8 cellular contexts compared by ENCODE assay signal in the genomic region with DNA sequence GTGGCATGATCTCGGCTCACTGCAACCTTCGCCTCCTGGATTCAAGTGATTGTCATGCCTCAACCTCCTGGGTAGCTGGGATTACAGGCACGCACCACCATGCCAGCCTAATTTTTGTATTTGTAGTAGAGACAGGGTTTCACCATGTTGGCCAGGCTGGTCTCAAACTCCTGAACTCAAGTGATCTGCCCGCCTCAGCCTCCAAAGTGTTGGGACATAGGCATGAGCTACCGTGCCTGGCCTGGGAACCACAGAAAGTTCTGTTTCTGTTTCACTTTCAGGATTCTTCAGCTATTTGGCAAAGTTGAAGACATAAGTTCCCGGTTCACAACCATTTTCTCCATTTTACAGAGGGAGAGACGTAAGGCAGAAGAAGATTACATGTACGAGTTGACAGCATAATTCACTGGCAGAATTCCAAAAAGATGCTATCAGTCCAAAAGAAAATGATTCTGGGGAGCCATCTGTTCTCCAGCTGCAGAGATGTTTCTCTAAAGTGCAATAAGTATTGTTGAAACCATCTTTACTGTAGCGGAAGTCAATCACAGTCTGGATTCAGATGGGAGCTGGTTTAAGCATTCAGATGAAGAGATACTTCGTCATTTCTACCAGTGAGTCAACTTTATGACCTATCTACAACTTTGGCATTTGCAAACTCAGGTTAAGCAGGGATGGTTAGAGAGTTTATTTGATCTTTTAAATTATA. TPM values are rescaled to one million over a fixed set of nuclear protein-coding genes. Genes with fewer than 3 reads are reported as not detected.
DNase-seq lines count a peak whose midpoint lies in the region; ATAC-seq and TF ChIP-seq lines count a peak whose summit lies in the region.

No MANE protein-coding gene starts in this region.

- no peak for TF ChIP-seq POLR2A in IMR-90 (IDR thresholded peaks at IDR 0.05; ENCODE audit: low read depth, low read length)

- H3K27ac ChIP-seq in IMR-90 (ENCODE audit: insufficient read depth, low read length) = no peak overlapping the region

- no peak for TF ChIP-seq CTCF in BE2C (IDR thresholded peaks at IDR 0.05; ENCODE audit: low read depth, low read length)
- no peak for TF ChIP-seq CTCF in IMR-90 (conservative IDR thresholded peaks at IDR 0.05; ENCODE audit: low read depth, low read length)
- TF ChIP-seq CTCF in mucosa of descending colon (IDR thresholded peaks at IDR 0.05) = no peak
- no peak for TF ChIP-seq CTCF in chondrocyte (IDR thresholded peaks at IDR 0.05)

- no peak overlapping the region for H3K14ac ChIP-seq in IMR-90 (replicated peaks; ENCODE audit: low read depth, low read length)

- CTCF ChIA-PET in IMR-90 (lab: Yijun Ruan, JAX) = interaction anchor here (0.6 to 1.0 kb wide), 4 partner anchors 10 to 479 kb away, joined by 3 to 5 read pairs (median 3); no protein-coding TSS in a partner anchor

- no peaks in the 10 kb centered on the region for H3K9me3 Mint-ChIP-seq in activated T-helper 1 cell treated with anti-CD3 and anti-CD28 coated beads, Interleukin-12 subunit alpha, Interleukin-12 subunit beta, Interleukin-2, Interleukin-4 antibody, amounts not matched to agents 30 ng/mL and 10 ng/mL and 1 ng/mL, durations not matched to agents 14 hours and 24 hours and 36 hours
- no peaks in the 10 kb centered on the region for H3K9me3 Mint-ChIP-seq in chondrocyte (ENCODE audit: low read depth)

- intact Hi-C loops in IMR-90 (cut with micrococcal nuclease) = no loop called here
- intact Hi-C loops in activated T-helper 1 cell treated with anti-CD3 and anti-CD28 coated beads, Interleukin-12 subunit alpha, Interleukin-12 subunit beta, Interleukin-2, Interleukin-4 antibody, amounts not matched to agents 30 ng/mL and 10 ng/mL and 1 ng/mL, durations not matched to agents 14 hours and 24 hours and 36 hours (cut with micrococcal nuclease) = loop anchor here (1.0 kb wide), 1 partner anchor 9 kb away; the partner anchor contains the start of gene RNF34
- intact Hi-C loops in mucosa of descending colon (cut with DNase I, micrococcal nuclease) = no loop called here

- TF ChIP-seq RAD21 in IMR-90 (IDR thresholded peaks at IDR 0.05; ENCODE audit: low read length) = no peak

- peak overlapping the region; percentile 58; the same call in 1 of the 2 replicates for H3K4ac ChIP-seq in IMR-90 (ENCODE audit: low read depth, low read length)

- peak overlapping the region in 1 of 2 experiments; percentile 27; a peak in 1 of 4 replicates for H4K8ac ChIP-seq in IMR-90 (ENCODE audit: low read depth in 2 of 2, low read length in 2 of 2)

- ATAC-seq in IMR-90 (ENCODE audit: low read depth) (no peak; the same call in 1 of the 2 replicates), mucosa of descending colon (peak; percentile 73), GM21717 (IDR thresholded peaks at IDR 0.05; ENCODE audit: unreplicated experiment) (no peak), esophagus mucosa (no peak)

- H4K5ac ChIP-seq in IMR-90 (ENCODE audit: low read depth, low read length) = peak overlapping the region; percentile 42; the same call in 1 of the 2 replicates

- H4K91ac ChIP-seq in IMR-90 (ENCODE audit: insufficient read depth, low read depth, low read length) = no peak overlapping the region

- no TSS peak for BruUV-seq in IMR-90 (replicated peaks; lab: Mats Ljungman, UMichigan)

- H3K18ac ChIP-seq in IMR-90 (ENCODE audit: low read depth, low read length) = no peak overlapping the region

- H3K4me3 Mint-ChIP-seq in activated T-helper 1 cell treated with anti-CD3 and anti-CD28 coated beads, Interleukin-12 subunit alpha, Interleukin-12 subunit beta, Interleukin-2, Interleukin-4 antibody, amounts not matched to agents 30 ng/mL and 10 ng/mL and 1 ng/mL, durations not matched to agents 14 hours and 24 hours and 36 hours = peak overlapping the region; percentile 2
- no peak overlapping the region for H3K4me3 Mint-ChIP-seq in chondrocyte (ENCODE audit: unreplicated experiment)

- 50% methylated on average over 1 of the region's 10 CpGs; no CpG with 5 or more reads in 1 of the 2 experiments for WGBS in IMR-90 (ENCODE audit: extremely low coverage in 2 of 2, insufficient read length in 1 of 2), 2 experiments

- peak overlapping the region; percentile 21 for H3K27ac Mint-ChIP-seq in activated T-helper 1 cell treated with anti-CD3 and anti-CD28 coated beads, Interleukin-12 subunit alpha, Interleukin-12 subunit beta, Interleukin-2, Interleukin-4 antibody, amounts not matched to agents 30 ng/mL and 10 ng/mL and 1 ng/mL, durations not matched to agents 14 hours and 24 hours and 36 hours
- no peak overlapping the region for H3K27ac Mint-ChIP-seq in chondrocyte (ENCODE audit: unreplicated experiment)

- DNase-seq in BE2C (peak; percentile 62), IMR-90 (peak; percentile 61), mucosa of descending colon (peak in 1 of 3 donors; percentile 28), chondrocyte (ENCODE audit: low spot score) (no peak), NCI-H2196 treated with DMSO at 0.1 percent for 48 hours (lab: John Stamatoyannopoulos, UW; ENCODE audit: unreplicated experiment) (no peak)
- DNase-seq in activated T-helper 1 cell treated with anti-CD3 and anti-CD28 coated beads, Interleukin-12 subunit alpha, Interleukin-12 subunit beta, Interleukin-2, Interleukin-4 antibody, amounts not matched to agents 30 ng/mL and 10 ng/mL and 1 ng/mL, durations not matched to agents 14 hours and 24 hours and 36 hours (ENCODE audit: low spot score) = peak; percentile 31

- H3K9me1 ChIP-seq in IMR-90 (ENCODE audit: insufficient read depth, low read length) = peaks cover 6% of the 10 kb centered on the region; the same call in 1 of the 2 replicates

- H3K4me3 ChIP-seq in BE2C (ENCODE audit: low read depth, low read length) = peak overlapping the region; percentile 42
- H3K4me3 ChIP-seq in IMR-90 (ENCODE audit: insufficient read depth, low read depth, low read length) = no peak overlapping the region
- H3K4me3 ChIP-seq in mucosa of descending colon = no peak overlapping the region

- H2AFZ ChIP-seq in IMR-90 (replicated peaks; ENCODE audit: low read length, poor library complexity) = peak overlapping the region; percentile 83

- H3K27me3 ChIP-seq in BE2C = no peaks in the 10 kb centered on the region
- no peaks in the 10 kb centered on the region for H3K27me3 ChIP-seq in IMR-90 (ENCODE audit: control insufficient read depth, insufficient read depth, low read length)

- POLR2A ChIA-PET in IMR-90 (lab: Charles Lee; ENCODE audit: unreplicated experiment) = no interaction called here

- no peak overlapping the region for H3K23ac ChIP-seq in IMR-90 (ENCODE audit: low read depth, low read length)

- H3K79me1 ChIP-seq in IMR-90 (ENCODE audit: low read depth in 1 of 2, low read length in 2 of 2) = no peaks in the 10 kb centered on the region

- dilution Hi-C loops in IMR-90 (cut with HindIII; ENCODE audit: low sequenced_read_pairs, unreplicated experiment) = no loop called here

- no peak overlapping the region for H3K9ac ChIP-seq in IMR-90 (ENCODE audit: low read depth, low read length)

- H2BK20ac ChIP-seq in IMR-90 (ENCODE audit: low read depth, low read length) = no peak overlapping the region

- peak overlapping the region; percentile 5 for H3K4me2 ChIP-seq in IMR-90 (ENCODE audit: low read depth, low read length)

- H3K27me3 Mint-ChIP-seq in activated T-helper 1 cell treated with anti-CD3 and anti-CD28 coated beads, Interleukin-12 subunit alpha, Interleukin-12 subunit beta, Interleukin-2, Interleukin-4 antibody, amounts not matched to agents 30 ng/mL and 10 ng/mL and 1 ng/mL, durations not matched to agents 14 hours and 24 hours and 36 hours (ENCODE audit: insufficient read depth) = no peaks in the 10 kb centered on the region
- H3K27me3 Mint-ChIP-seq in chondrocyte (ENCODE audit: low read depth) = no peaks in the 10 kb centered on the region

- H3K4me1 Mint-ChIP-seq in activated T-helper 1 cell treated with anti-CD3 and anti-CD28 coated beads, Interleukin-12 subunit alpha, Interleukin-12 subunit beta, Interleukin-2, Interleukin-4 antibody, amounts not matched to agents 30 ng/mL and 10 ng/mL and 1 ng/mL, durations not matched to agents 14 hours and 24 hours and 36 hours (ENCODE audit: low read depth) = peaks cover 20% of the 10 kb centered on the region
- no peaks in the 10 kb centered on the region for H3K4me1 Mint-ChIP-seq in chondrocyte (ENCODE audit: low read depth)

- no peak overlapping the region for H2AK5ac ChIP-seq in IMR-90 (ENCODE audit: low read depth, low read length)

- H2BK120ac ChIP-seq in IMR-90 (ENCODE audit: low read depth, low read length) = no peak overlapping the region

- H3K9me3 ChIP-seq in BE2C = no peaks in the 10 kb centered on the region
- H3K9me3 ChIP-seq in IMR-90 (ENCODE audit: control insufficient read depth, insufficient read depth, low read length) = no peaks in the 10 kb centered on the region
- no peaks in the 10 kb centered on the region for H3K9me3 ChIP-seq in mucosa of descending colon

- no peak overlapping the region for H3K56ac ChIP-seq in IMR-90 (ENCODE audit: extremely low read depth, insufficient read depth, low read length)

- H3K4me1 ChIP-seq in BE2C = peaks cover 8% of the 10 kb centered on the region
- H3K4me1 ChIP-seq in IMR-90 (ENCODE audit: control insufficient read depth, insufficient read depth, low read length) = peaks cover 5% of the 10 kb centered on the region
- no peaks in the 10 kb centered on the region for H3K4me1 ChIP-seq in mucosa of descending colon (ENCODE audit: low read depth)

- peaks cover 6% of the 10 kb centered on the region for H3K36me3 Mint-ChIP-seq in activated T-helper 1 cell treated with anti-CD3 and anti-CD28 coated beads, Interleukin-12 subunit alpha, Interleukin-12 subunit beta, Interleukin-2, Interleukin-4 antibody, amounts not matched to agents 30 ng/mL and 10 ng/mL and 1 ng/mL, durations not matched to agents 14 hours and 24 hours and 36 hours (ENCODE audit: low read depth)
- H3K36me3 Mint-ChIP-seq in chondrocyte (ENCODE audit: low read depth) = no peaks in the 10 kb centered on the region

- no peak overlapping the region for H2AK9ac ChIP-seq in IMR-90 (replicated peaks; ENCODE audit: low read depth, low read length, poor library complexity)

- H2BK5ac ChIP-seq in IMR-90 (ENCODE audit: low read depth, low read length, poor library complexity, severe bottlenecking) = no peak overlapping the region

- no peaks in the 10 kb centered on the region for H4K20me1 ChIP-seq in IMR-90 (ENCODE audit: insufficient read depth, low read length)

- in situ Hi-C loops in IMR-90 (cut with MboI; ENCODE audit: low sequenced_read_pairs) = loop anchor here (5.0 kb wide), 1 partner anchor 39 kb away; the partner anchor contains the start of gene ANAPC5

- H3K36me3 ChIP-seq in BE2C (no peaks in the 10 kb centered on the region), IMR-90 (ENCODE audit: control insufficient read depth, insufficient read depth, low read length) (no peaks in the 10 kb centered on the region), mucosa of descending colon (ENCODE audit: low read depth) (no peaks in the 10 kb centered on the region)

- no peak overlapping the region for H2BK15ac ChIP-seq in IMR-90 (ENCODE audit: low read depth, low read length)

RNA-seq across cellular contexts. Expression of gene RNF34, which starts 8.1 kb away (rescaled TPM):
- 229 TPM for polyA plus RNA-seq in BE2C (2012; ENCODE audit: insufficient read depth, insufficient read length, low read depth)
- 69.4 and 69.5 TPM in 2 replicates for total RNA-seq in IMR-90 (2012; rRNA removed)
- 33.2 and 39.4 TPM in 2 replicates for polyA plus RNA-seq in IMR-90 (2012; rRNA removed)
- 19.0 and 26.8 TPM in 2 replicates for polyA plus RNA-seq in IMR-90 (2012; cell fraction: cytosol; rRNA removed)
- 34.9 and 48.9 TPM in 2 replicates for polyA plus RNA-seq in IMR-90 (2012; cell fraction: nucleus; rRNA removed; ENCODE audit: low replicate concordance)
- 80.6 and 83.7 TPM in 2 replicates for total RNA-seq in activated T-helper 1 cell treated with anti-CD3 and anti-CD28 coated beads, Interleukin-12 subunit alpha, Interleukin-12 subunit beta, Interleukin-2, Interleukin-4 antibody, amounts not matched to agents 30 ng/mL and 10 ng/mL and 1 ng/mL, durations not matched to agents 14 hours and 24 hours and 36 hours
- total RNA-seq in mucosa of descending colon = 10 to 100 TPM; 44.4 to 50.8 (median 46.8) TPM
- total RNA-seq in chondrocyte = 29.9 to 31.3 TPM (median 31.2 TPM) in 3 replicates
- total RNA-seq in esophagus mucosa = 25.5 TPM

RNA-seq across cellular contexts. Expression of gene ANAPC5, which starts 39.6 kb away (rescaled TPM):
- polyA plus RNA-seq in BE2C (2012; ENCODE audit: insufficient read depth, insufficient read length, low read depth) = 228 TPM
- total RNA-seq in IMR-90 (2012; rRNA removed) = 174 and 211 TPM in 2 replicates
- 156 and 157 TPM in 2 replicates for polyA plus RNA-seq in IMR-90 (2012; rRNA removed)
- 79.4 and 84.8 TPM in 2 replicates for polyA plus RNA-seq in IMR-90 (2012; cell fraction: cytosol; rRNA removed)
- polyA plus RNA-seq in IMR-90 (2012; cell fraction: nucleus; rRNA removed; ENCODE audit: low replicate concordance) = 288 and 476 TPM in 2 replicates
- 139 and 144 TPM in 2 replicates for total RNA-seq in activated T-helper 1 cell treated with anti-CD3 and anti-CD28 coated beads, Interleukin-12 subunit alpha, Interleukin-12 subunit beta, Interleukin-2, Interleukin-4 antibody, amounts not matched to agents 30 ng/mL and 10 ng/mL and 1 ng/mL, durations not matched to agents 14 hours and 24 hours and 36 hours
- 10 to 100 TPM; 89.8 to 98.1 (median 93.8) TPM for total RNA-seq in mucosa of descending colon
- total RNA-seq in chondrocyte = 106 to 178 TPM (median 111 TPM) in 3 replicates
- 68.2 TPM for total RNA-seq in esophagus mucosa

Comparison
In these comparisons a context has a peak if more than half of its experiments do, and no peak if none do; other contexts are left out.
1. DNase-seq: peak in BE2C (single experiment), IMR-90 (single experiment) and activated T-helper 1 cell treated with anti-CD3 and anti-CD28 coated beads, Interleukin-12 subunit alpha, Interleukin-12 subunit beta, Interleukin-2, Interleukin-4 antibody, amounts not matched to agents 30 ng/mL and 10 ng/mL and 1 ng/mL, durations not matched to agents 14 hours and 24 hours and 36 hours (single experiment); none in chondrocyte (single experiment) and NCI-H2196 treated with DMSO at 0.1 percent for 48 hours (single experiment).